Comparison of ENCODE assay signal across 14 cellular contexts in genomic region chr1:39952359-39953110, GRCh38. TPM values are rescaled to one million over a fixed set of nuclear protein-coding genes. Genes with fewer than 3 reads are reported as not detected.
DNase-seq lines count a peak whose midpoint lies in the region; ATAC-seq and TF ChIP-seq lines count a peak whose summit lies in the region.
"Had no signal": no experiment of that assay in that cellular context is flagged by ENCODE, and none has a peak within 500 bp of the region (broad histone marks: within the 10 kb centered on the region; RNA-seq: fewer than 3 reads in every experiment).

No MANE protein-coding gene starts in this region.

- intact Hi-C loops in heart right ventricle (cut with DNase I) (no loop called here), psoas muscle (cut with DNase I) (no loop called here)

- peak overlapping the region in 9 of 10 donors; percentile 20 to 77 (median 63) for H3K27ac ChIP-seq in heart right ventricle
- H3K27ac ChIP-seq in psoas muscle = peak overlapping the region; percentile 60
- H3K27ac ChIP-seq: epithelial cell of prostate, SJSA1 had no signal

- DNase-seq in EH (ENCODE audit: low read depth) (peak; percentile 63), SK-MEL-5 (ENCODE audit: low read depth, low spot score) (peak; percentile 87), heart right ventricle (no peak), psoas muscle (no peak), NCI-H146 treated with DMSO at 0.1 percent for 48 hours (lab: John Stamatoyannopoulos, UW; ENCODE audit: unreplicated experiment) (no peak), NCI-H748 (lab: John Stamatoyannopoulos, UW; ENCODE audit: unreplicated experiment) (no peak), NCI-H1930 (lab: John Stamatoyannopoulos, UW) (no peak)
- DNase-seq: activated CD4-positive, CD25-positive, alpha-beta regulatory T cell; activated T-cell treated with anti-CD3 and anti-CD28 coated beads, Interleukin-2, amount 50 U/mL, for 1 hour; natural killer cell had no signal

- no peak for TF ChIP-seq CTCF in heart right ventricle (IDR thresholded peaks at IDR 0.05)
- TF ChIP-seq CTCF in psoas muscle (IDR thresholded peaks at IDR 0.05) = no peak

- 28 to 41% methylated on average over 8 of the region's 8 CpGs for WGBS in heart right ventricle, 2 donors
- WGBS in psoas muscle, 3 donors = 45 to 53% (median 51%) methylated on average over 8 of the region's 8 CpGs

- H3K36me3 ChIP-seq in heart right ventricle (no peaks in the 10 kb centered on the region), psoas muscle (ENCODE audit: insufficient read depth in 1 of 2, low read depth in 1 of 2) (no peaks in the 10 kb centered on the region)
- H3K36me3 ChIP-seq: ascending aorta had no signal

- ATAC-seq in heart right ventricle (peak in 5 of 8 donors; percentile 37 to 43 (median 41)), psoas muscle (peak; percentile 27 to 65 (median 46)), HG02840 (IDR thresholded peaks at IDR 0.05; ENCODE audit: low FRiP score, unreplicated experiment) (no peak)
- ATAC-seq: natural killer cell had no signal

- in situ Hi-C loops in SK-MEL-5 (cut with HindIII; ENCODE audit: low pct_unique_long_range_greater_than_20kb, low sequenced_read_pairs) = no loop called here

- H3K27me3 ChIP-seq in heart right ventricle (peaks cover 0 to 15% (median 7%) of the 10 kb centered on the region in 7 donors), psoas muscle (ENCODE audit: insufficient read depth in 3 of 3, low read length in 2 of 3) (no peaks in the 10 kb centered on the region)
- H3K27me3 ChIP-seq: ascending aorta, SJSA1 had no signal

- H3K4me3 ChIP-seq in heart right ventricle = no peak overlapping the region
- no peak overlapping the region for H3K4me3 ChIP-seq in psoas muscle
- H3K4me3 ChIP-seq: ascending aorta, SJSA1 had no signal

- H3K4me1 ChIP-seq in heart right ventricle (peaks cover 10 to 50% (median 32%) of the 10 kb centered on the region in 9 donors), psoas muscle (peaks cover 21% of the 10 kb centered on the region)

- H3K9me3 ChIP-seq in heart right ventricle (peaks cover 0 to 6% (median 0%) of the 10 kb centered on the region in 11 donors), psoas muscle (no peaks in the 10 kb centered on the region)
- H3K9me3 ChIP-seq: ascending aorta, SJSA1 had no signal

RNA-seq across cellular contexts. Expression of gene MFSD2A, which starts 2.4 kb away (rescaled TPM):
- total RNA-seq in SK-MEL-5 (2014; rRNA removed; shearing (Covaris generic)) = 3.1 and 3.9 TPM in 2 replicates
- polyA plus RNA-seq in SK-MEL-5 (2015; cell fraction: cytosol; rRNA removed) = 4.1 and 4.4 TPM in 2 replicates
- polyA plus RNA-seq in SK-MEL-5 (2015; cell fraction: nucleus; rRNA removed) = 3.3 and 9.4 TPM in 2 replicates
- 1 to 10 TPM in 1 of 10 donors, under 1 TPM in 7, not detected in 2; 0.31 to 1.2 (median 0.45) TPM for total RNA-seq in heart right ventricle
- polyA plus RNA-seq in heart right ventricle = 1 to 10 TPM in 1 of 2 donors, under 1 TPM in 1; 0.15 to 5.6 TPM
- total RNA-seq in psoas muscle = under 1 TPM; 0.12 to 0.58 (median 0.47) TPM
- 1 to 10 TPM in 1 of 3 donors, under 1 TPM in 2; 0.35 to 2.1 (median 0.92) TPM for polyA plus RNA-seq in psoas muscle

RNA-seq across cellular contexts. Expression of gene MYCL, which starts 50.8 kb away (rescaled TPM):
- 4.1 and 5.1 TPM in 2 replicates for total RNA-seq in SK-MEL-5 (2014; rRNA removed; shearing (Covaris generic))
- polyA plus RNA-seq in SK-MEL-5 (2015; cell fraction: cytosol; rRNA removed) = 6.8 and 8.9 TPM in 2 replicates
- polyA plus RNA-seq in SK-MEL-5 (2015; cell fraction: nucleus; rRNA removed) = 3.3 and 4.0 TPM in 2 replicates
- total RNA-seq in heart right ventricle (1 to 10 TPM in 2 of 10 donors, under 1 TPM in 8; 0.30 to 2.5 (median 0.76) TPM), psoas muscle (1 to 10 TPM in 2 of 4 donors, under 1 TPM in 2; 0.19 to 1.7 (median 0.60) TPM)
- polyA plus RNA-seq in heart right ventricle (under 1 TPM; 0.07 to 0.13 TPM), psoas muscle (under 1 TPM; 0.10 to 0.27 (median 0.12) TPM)

Comparison
In these comparisons a context has a peak if more than half of its experiments do, and no peak if none do; other contexts are left out.
1. DNase-seq: peak in EH (single experiment) and SK-MEL-5 (single experiment); none in heart right ventricle (0 of 2), psoas muscle (0 of 2), NCI-H146 treated with DMSO at 0.1 percent for 48 hours (single experiment), NCI-H748 (single experiment) and NCI-H1930 (0 of 2).